ENCODE assay signal across 18 cellular contexts in genomic region chr17:61122356-61122913, GRCh38.
A peak's percentile ranks its signal among the peaks of the same experiment; 100 is the strongest.
DNase-seq lines count a peak whose midpoint lies in the region; ATAC-seq, FAIRE-seq and TF ChIP-seq lines count a peak whose summit lies in the region.
"Had no signal": no experiment of that assay in that cellular context is flagged by ENCODE, and none has a peak within 500 bp of the region (broad histone marks: within the 10 kb centered on the region; RNA-seq: fewer than 3 reads in every experiment).

No MANE protein-coding gene starts in this region.

- intact Hi-C loops in Panc1 (cut with micrococcal nuclease; ENCODE audit: unreplicated experiment) = no loop called here

- no peak for TF ChIP-seq POLR2A in GM12891 (IDR thresholded peaks at IDR 0.05; ENCODE audit: low read depth, low read length)

- in situ Hi-C loops in Panc1 (cut with HindIII; ENCODE audit: low pct_unique_long_range_greater_than_20kb, low sequenced_read_pairs) = no loop called here

- POLR2A ChIA-PET in Panc1 (lab: Charles Lee) = interaction anchor here (0.6 kb wide), 1 partner anchor 149 kb away, joined by 11 read pairs; no protein-coding TSS in a partner anchor

- H3K36me3 ChIP-seq in Panc1 (ENCODE audit: control insufficient read depth, insufficient read depth, low read length) = no peaks in the 10 kb centered on the region; the same call in 1 of the 2 replicates
- no peaks in the 10 kb centered on the region for H3K36me3 ChIP-seq in effector memory CD4-positive, alpha-beta T cell (ENCODE audit: control insufficient read depth, insufficient read depth, low read length)
- H3K36me3 ChIP-seq: BLaER1 treated with 17β-estradiol and CSF1 and Interleukin-3, amounts not matched to agents 10 nM and 100 nM had no signal

- H3K27me3 Mint-ChIP-seq in glutamatergic neuron (ENCODE audit: unreplicated experiment) (no peaks in the 10 kb centered on the region), nephron (ENCODE audit: low read depth) (no peaks in the 10 kb centered on the region)
- H3K27me3 Mint-ChIP-seq: CD4-positive, CD25-positive, alpha-beta regulatory T cell had no signal

- H3K27ac Mint-ChIP-seq in glutamatergic neuron (ENCODE audit: unreplicated experiment) (peak overlapping the region; percentile 52), nephron (peak overlapping the region in 2 of 3 experiments; percentile 78 to 79)
- H3K27ac Mint-ChIP-seq: CD4-positive, CD25-positive, alpha-beta regulatory T cell had no signal

- DNase-seq in NCI-H2171 treated with DMSO at 0.1 percent for 48 hours (lab: John Stamatoyannopoulos, UW) = peak; percentile 18
- DNase-seq in NCI-H2171 (lab: John Stamatoyannopoulos, UW) = no peak
- DNase-seq in Panc1 (ENCODE audit: low read depth, low spot score) = no peak
- DNase-seq in glutamatergic neuron = no peak
- no peak for DNase-seq in GM12891 (ENCODE audit: insufficient read length, low spot score)
- DNase-seq in effector memory CD4-positive, alpha-beta T cell = no peak
- DNase-seq: 8988T; ACHN; CD4-positive, CD25-positive, alpha-beta regulatory T cell; DMS153; DMS79 treated with DMSO at 0.1 percent for 48 hours; EL had no signal

- TF ChIP-seq CTCF in Panc1 (IDR thresholded peaks at IDR 0.05) = no peak
- TF ChIP-seq CTCF in glutamatergic neuron (IDR thresholded peaks at IDR 0.05; ENCODE audit: partially characterized antibody, unreplicated experiment) = no peak
- no peak for TF ChIP-seq CTCF in nephron (IDR thresholded peaks at IDR 0.05; ENCODE audit: unreplicated experiment in 3 of 3)

- FAIRE-seq in GM12891 (lab: Jason Lieb, UNC) = no peak
- FAIRE-seq: G401.6, GM12892 had no signal

- peaks cover 16% of the 10 kb centered on the region for H3K4me1 Mint-ChIP-seq in glutamatergic neuron (ENCODE audit: low read depth, unreplicated experiment)
- H3K4me1 Mint-ChIP-seq in nephron = peaks cover 37% of the 10 kb centered on the region

- H3K4me3 Mint-ChIP-seq in glutamatergic neuron (ENCODE audit: unreplicated experiment) (peak overlapping the region; percentile 52), nephron (no peak overlapping the region)
- H3K4me3 Mint-ChIP-seq: CD4-positive, CD25-positive, alpha-beta regulatory T cell had no signal

- H3K27ac ChIP-seq in Panc1 (ENCODE audit: low read length) = peak overlapping the region; percentile 0; the same call in 1 of the 2 replicates
- H3K27ac ChIP-seq in effector memory CD4-positive, alpha-beta T cell (ENCODE audit: insufficient read depth, low read length, poor library complexity, severe bottlenecking) = no peak overlapping the region
- H3K27ac ChIP-seq: BLaER1 treated with 17β-estradiol and CSF1 and Interleukin-3, amounts not matched to agents 10 nM and 100 nM had no signal

- no peaks in the 10 kb centered on the region; the same call in 1 of the 2 replicates for H3K4me1 ChIP-seq in Panc1 (ENCODE audit: control insufficient read depth, insufficient read depth, low read length)
- no peaks in the 10 kb centered on the region for H3K4me1 ChIP-seq in effector memory CD4-positive, alpha-beta T cell (ENCODE audit: control insufficient read depth, insufficient read depth, low read length, poor library complexity, severe bottlenecking)
- H3K4me1 ChIP-seq: BLaER1 treated with 17β-estradiol and CSF1 and Interleukin-3, amounts not matched to agents 10 nM and 100 nM had no signal

- no peaks in the 10 kb centered on the region for H3K27me3 ChIP-seq in Panc1 (ENCODE audit: control insufficient read depth, insufficient read depth, low read length)
- H3K27me3 ChIP-seq in effector memory CD4-positive, alpha-beta T cell (replicated peaks; ENCODE audit: control insufficient read depth, insufficient read depth, low read length, poor library complexity, severe bottlenecking) = no peaks in the 10 kb centered on the region
- H3K27me3 ChIP-seq: BLaER1 treated with 17β-estradiol and CSF1 and Interleukin-3, amounts not matched to agents 10 nM and 100 nM had no signal

- H3K9me3 Mint-ChIP-seq in glutamatergic neuron (ENCODE audit: unreplicated experiment) (no peaks in the 10 kb centered on the region), nephron (peaks cover 5% of the 10 kb centered on the region)

- H3K4me3 ChIP-seq in Panc1 (ENCODE audit: low read depth in 2 of 2, low read length in 2 of 2) = no peak overlapping the region
- H3K4me3 ChIP-seq in effector memory CD4-positive, alpha-beta T cell (ENCODE audit: insufficient read depth, low read depth, low read length, poor library complexity, severe bottlenecking) = no peak overlapping the region
- H3K4me3 ChIP-seq: BLaER1 treated with 17β-estradiol and CSF1 and Interleukin-3, amounts not matched to agents 10 nM and 100 nM had no signal

- ATAC-seq in Panc1 = no peak
- no peak for ATAC-seq in HG02973 (IDR thresholded peaks at IDR 0.05; ENCODE audit: unreplicated experiment)
- ATAC-seq: HCT116 had no signal

- CTCF ChIA-PET in Panc1 (lab: Charles Lee) = interaction anchor here (0.6 kb wide), 1 partner anchor 70 kb away, joined by 3 read pairs; no protein-coding TSS in a partner anchor

- H3K9me3 ChIP-seq in Panc1 (ENCODE audit: control insufficient read depth, insufficient read depth, low read depth, low read length) = no peaks in the 10 kb centered on the region
- H3K9me3 ChIP-seq in effector memory CD4-positive, alpha-beta T cell (ENCODE audit: control insufficient read depth, low read length) = no peaks in the 10 kb centered on the region

- BruUV-seq in Panc1 (replicated peaks; lab: Mats Ljungman, UMichigan) = no TSS peak

- peaks cover 6% of the 10 kb centered on the region for H3K36me3 Mint-ChIP-seq in glutamatergic neuron (ENCODE audit: unreplicated experiment)
- H3K36me3 Mint-ChIP-seq in nephron (ENCODE audit: low read depth) = peaks cover 6% of the 10 kb centered on the region

TF ChIP-seq in GM12891, 5 proteins besides CTCF, POLR2A, EP300 and RAD21:
- no peak for TF ChIP-seq SPI1 (IDR thresholded peaks at IDR 0.05; ENCODE audit: low read depth, low read length)
- TF ChIP-seq POU2F2 (IDR thresholded peaks at IDR 0.05; ENCODE audit: low read depth, low read length) = no peak
- TF ChIP-seq PAX5 (IDR thresholded peaks at IDR 0.05; ENCODE audit: insufficient read depth, low read length, severe bottlenecking) = no peak
- TF ChIP-seq TAF1 (IDR thresholded peaks at IDR 0.05; ENCODE audit: low read depth, low read length) = no peak
- no peak for TF ChIP-seq POLR2AphosphoS5 (IDR thresholded peaks at IDR 0.05; ENCODE audit: low read depth, low read length)
